In genomic region chr7:158351481-158351880, GRCh38 we compare ENCODE assay signal across 21 cellular contexts.
"Had no signal": no experiment of that assay in that cellular context is flagged by ENCODE, and none has a peak within 500 bp of the region (broad histone marks: within the 10 kb centered on the region; RNA-seq: fewer than 3 reads in every experiment).

No MANE protein-coding gene starts in this region.

- H3K27me3 Mint-ChIP-seq: stimulated activated naive CD8-positive, alpha-beta T cell treated with anti-CD3 and anti-CD28 coated beads, Interleukin-15, Interleukin-2, amounts not matched to agents 100 ng/mL and 50 ng/mL, for 24 hours had no signal

- H3K36me3 Mint-ChIP-seq: T-cell had no signal

- H3K4me3 Mint-ChIP-seq: activated naive CD8-positive, alpha-beta T cell treated with anti-CD3 and anti-CD28 coated beads for 36 hours; activated T-cell treated with anti-CD3 and anti-CD28 coated beads, Interleukin-2, amount 50 U/mL, for 72 hours; immature natural killer cell; stimulated activated naive CD8-positive, alpha-beta T cell treated with anti-CD3 and anti-CD28 coated beads, Interleukin-15, Interleukin-2, amounts not matched to agents 100 ng/mL and 50 ng/mL, for 24 hours; T-cell had no signal

- DNase-seq: activated CD4-positive, alpha-beta T cell treated with anti-CD3 and anti-CD28 coated beads for 1 hour; activated CD8-positive, alpha-beta memory T cell treated with anti-CD3 and anti-CD28 coated beads, Interleukin-2, amount 50 U/mL, for 48 hours; activated naive CD8-positive, alpha-beta T cell treated with anti-CD3 and anti-CD28 coated beads for 36 hours; activated T-cell treated with anti-CD3 and anti-CD28 coated beads, Interleukin-2, amount 50 U/mL, for 72 hours; amygdala; body of pancreas; caudate nucleus; esophagus squamous epithelium; hypothalamus; immature natural killer cell; left colon; midbrain; T-cell; T1000 had no signal

- H3K4me1 ChIP-seq: body of pancreas, esophagus squamous epithelium, right atrium auricular region had no signal

- H3K4me3 ChIP-seq: body of pancreas, esophagus squamous epithelium, lung, right atrium auricular region, SK-N-MC, skin epidermis, thoracic aorta had no signal

- H3K27me3 ChIP-seq: body of pancreas, neutrophil, right atrium auricular region had no signal

- H3K4me1 Mint-ChIP-seq: activated naive CD8-positive, alpha-beta T cell treated with anti-CD3 and anti-CD28 coated beads for 36 hours; immature natural killer cell; T-cell had no signal

- H3K27ac ChIP-seq: body of pancreas, esophagus squamous epithelium, neutrophil, right atrium auricular region, SK-N-MC, skin epidermis, thoracic aorta had no signal

- H3K36me3 ChIP-seq: esophagus squamous epithelium, neutrophil, right atrium auricular region, thoracic aorta had no signal

- H3K9me3 ChIP-seq: body of pancreas, esophagus squamous epithelium, neutrophil, thoracic aorta had no signal

- H3K27ac Mint-ChIP-seq: activated naive CD8-positive, alpha-beta T cell treated with anti-CD3 and anti-CD28 coated beads for 36 hours; activated T-cell treated with anti-CD3 and anti-CD28 coated beads, Interleukin-2, amount 50 U/mL, for 72 hours; immature natural killer cell; stimulated activated naive CD8-positive, alpha-beta T cell treated with anti-CD3 and anti-CD28 coated beads, Interleukin-15, Interleukin-2, amounts not matched to agents 100 ng/mL and 50 ng/mL, for 24 hours; T-cell had no signal
